In the genomic region with DNA sequence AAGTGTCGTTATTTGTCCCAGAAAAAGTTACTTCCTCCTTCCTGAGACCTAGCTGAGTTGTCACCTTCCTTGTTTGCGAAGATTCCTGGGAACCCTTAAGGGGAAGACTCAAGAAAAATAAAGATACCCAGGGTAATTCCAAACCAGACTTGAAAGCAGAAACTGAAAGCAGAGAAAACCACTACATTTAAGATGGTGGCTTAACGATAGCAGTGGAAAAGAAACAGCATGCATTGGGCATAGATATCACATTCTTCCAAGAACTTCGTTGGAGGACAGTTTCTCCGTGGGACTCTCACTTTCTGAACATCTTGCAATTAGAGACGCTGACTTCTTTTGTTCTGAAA, we compare ENCODE assay signal across 10 cellular contexts.
DNase-seq lines count a peak whose midpoint lies in the region; ATAC-seq and TF ChIP-seq lines count a peak whose summit lies in the region.
"Had no signal": no experiment of that assay in that cellular context is flagged by ENCODE, and none has a peak within 500 bp of the region (broad histone marks: within the 10 kb centered on the region; RNA-seq: fewer than 3 reads in every experiment).

No MANE protein-coding gene starts in this region.

- 66 to 79% methylated on average over 6 of the region's 6 CpGs for WGBS in transverse colon (ENCODE audit: low coverage in 1 of 2), 2 donors

- H3K4me1 Mint-ChIP-seq in activated T-cell treated with anti-CD3 and anti-CD28 coated beads, Interleukin-2, amount 50 U/mL, for 72 hours (ENCODE audit: low read depth), result peaks cover 61% of the 10 kb centered on the region
- peaks cover 13% of the 10 kb centered on the region for H3K4me1 Mint-ChIP-seq in MCF 10A (ENCODE audit: insufficient read depth, unreplicated experiment)

- H3K4me3 ChIP-seq in transverse colon, result no peak overlapping the region
- H3K4me3 ChIP-seq: vagina had no signal

- intact Hi-C loops in transverse colon (cut with DNase I; ENCODE audit: low total_unique reads), result loop anchor here (2.0 to 10.0 kb wide), 2 partner anchors 30 to 366 kb away; no protein-coding TSS in a partner anchor
- intact Hi-C loops in MCF 10A (cut with micrococcal nuclease), result loop anchor here (5.0 kb wide), 1 partner anchor 178 kb away; no protein-coding TSS in a partner anchor

- H3K9me3 Mint-ChIP-seq in activated T-cell treated with anti-CD3 and anti-CD28 coated beads, Interleukin-2, amount 50 U/mL, for 72 hours, result peaks cover 0 to 1% of the 10 kb centered on the region in 2 donors
- H3K9me3 Mint-ChIP-seq in MCF 10A (ENCODE audit: unreplicated experiment), result no peaks in the 10 kb centered on the region

- peak overlapping the region; percentile 92 for H3K27ac Mint-ChIP-seq in activated T-cell treated with anti-CD3 and anti-CD28 coated beads, Interleukin-2, amount 50 U/mL, for 72 hours
- no peak overlapping the region for H3K27ac Mint-ChIP-seq in MCF 10A (ENCODE audit: low read depth, unreplicated experiment)

- H3K4me1 ChIP-seq in transverse colon, result peaks cover 7 to 36% (median 10%) of the 10 kb centered on the region in 4 donors

- no peak for TF ChIP-seq CTCF in transverse colon (IDR thresholded peaks at IDR 0.05)
- TF ChIP-seq CTCF in MCF 10A (IDR thresholded peaks at IDR 0.05; ENCODE audit: unreplicated experiment), result no peak

- H3K36me3 ChIP-seq in transverse colon, result no peaks in the 10 kb centered on the region
- H3K36me3 ChIP-seq: vagina had no signal

- ATAC-seq in activated T-cell treated with anti-CD3 and anti-CD28 coated beads, Interleukin-2, amount 50 U/mL, for 72 hours (replicated peaks in 1 of 2), result peak; percentile 30 to 48
- peak; percentile 45 for ATAC-seq in HG03095 (IDR thresholded peaks at IDR 0.05; ENCODE audit: unreplicated experiment)

- in situ Hi-C loops in transverse colon (cut with MboI; ENCODE audit: low pct_ligation_motif_present in 1 of 4, low pct_unique_long_range_greater_than_20kb in 1 of 4, low sequenced_read_pairs in 3 of 4), result loop anchor here (10.0 kb wide), 4 partner anchors 466 to 636 kb away; partner anchors contain the start of genes SESN3 (in 1 of the 4) and SRSF8 (in 1 of the 4)

- H3K27ac ChIP-seq in angular gyrus (ENCODE audit: low read depth, low read length), result peak overlapping the region; percentile 58
- H3K27ac ChIP-seq in transverse colon, result peak overlapping the region in 3 of 4 donors; percentile 5 to 35 (median 23)

- H3K9me3 ChIP-seq in transverse colon, result no peaks in the 10 kb centered on the region
- H3K9me3 ChIP-seq: vagina had no signal

- POLR2A ChIA-PET in MCF 10A (lab: Yijun Ruan, JAX), result interaction anchor here (1.1 to 1.6 kb wide), 2 partner anchors 469 to 550 kb away, joined by 3 to 5 read pairs; partner anchors contain the start of gene SESN3

- DNase-seq in activated T-cell treated with anti-CD3 and anti-CD28 coated beads, Interleukin-2, amount 50 U/mL, for 72 hours, result no peak
- no peak for DNase-seq in activated T-cell treated with anti-CD3 and anti-CD28 coated beads for 4 hours
- DNase-seq in transverse colon, result no peak
- no peak for DNase-seq in SIG-M5 (lab: John Stamatoyannopoulos, UW)
- DNase-seq in MCF 10A (ENCODE audit: unreplicated experiment), result no peak
- DNase-seq in mesenteric fat pad (ENCODE audit: low spot score), result no peak
- DNase-seq: NCI-H1417 had no signal

- no peaks in the 10 kb centered on the region for H3K27me3 ChIP-seq in transverse colon
- H3K27me3 ChIP-seq: vagina had no signal

- H3K36me3 Mint-ChIP-seq in activated T-cell treated with anti-CD3 and anti-CD28 coated beads, Interleukin-2, amount 50 U/mL, for 72 hours (ENCODE audit: insufficient read depth in 2 of 2), result peaks cover 3 to 9% of the 10 kb centered on the region in 2 donors
- H3K36me3 Mint-ChIP-seq in MCF 10A (ENCODE audit: insufficient read depth, unreplicated experiment), result no peaks in the 10 kb centered on the region

- peak overlapping the region; percentile 72 to 76 for H3K4me3 Mint-ChIP-seq in activated T-cell treated with anti-CD3 and anti-CD28 coated beads, Interleukin-2, amount 50 U/mL, for 72 hours
- H3K4me3 Mint-ChIP-seq in MCF 10A (ENCODE audit: unreplicated experiment), result no peak overlapping the region

- no peak for TF ChIP-seq POLR2A in transverse colon (IDR thresholded peaks at IDR 0.05)

- H3K27me3 Mint-ChIP-seq in activated T-cell treated with anti-CD3 and anti-CD28 coated beads, Interleukin-2, amount 50 U/mL, for 72 hours (ENCODE audit: low read depth), result no peaks in the 10 kb centered on the region
- no peaks in the 10 kb centered on the region for H3K27me3 Mint-ChIP-seq in MCF 10A (ENCODE audit: insufficient read depth, unreplicated experiment)

- CTCF ChIA-PET in MCF 10A (lab: Yijun Ruan, JAX), result no interaction called here

- no TSS peak for BruUV-seq in MCF 10A (replicated peaks; lab: Mats Ljungman, UMichigan)

- TF ChIP-seq EP300 in transverse colon (IDR thresholded peaks at IDR 0.05; ENCODE audit: low read depth), result no peak
